1 cellular context compared by ENCODE assay signal in genomic region chr1:204478921-204479320, GRCh38.
TF ChIP-seq lines count a peak whose summit lies in the region.

No MANE protein-coding gene starts in this region.

TF ChIP-seq in HCT116, 20 proteins besides CTCF, POLR2A, EP300 and RAD21 (continued from another document):
- TF ChIP-seq REST (IDR thresholded peaks at IDR 0.05; ENCODE audit: low read depth) = no peak
TF ChIP-seq in HCT116: peak in this region for 0.
